Comparison of ENCODE assay signal across 8 cellular contexts in the genomic region with DNA sequence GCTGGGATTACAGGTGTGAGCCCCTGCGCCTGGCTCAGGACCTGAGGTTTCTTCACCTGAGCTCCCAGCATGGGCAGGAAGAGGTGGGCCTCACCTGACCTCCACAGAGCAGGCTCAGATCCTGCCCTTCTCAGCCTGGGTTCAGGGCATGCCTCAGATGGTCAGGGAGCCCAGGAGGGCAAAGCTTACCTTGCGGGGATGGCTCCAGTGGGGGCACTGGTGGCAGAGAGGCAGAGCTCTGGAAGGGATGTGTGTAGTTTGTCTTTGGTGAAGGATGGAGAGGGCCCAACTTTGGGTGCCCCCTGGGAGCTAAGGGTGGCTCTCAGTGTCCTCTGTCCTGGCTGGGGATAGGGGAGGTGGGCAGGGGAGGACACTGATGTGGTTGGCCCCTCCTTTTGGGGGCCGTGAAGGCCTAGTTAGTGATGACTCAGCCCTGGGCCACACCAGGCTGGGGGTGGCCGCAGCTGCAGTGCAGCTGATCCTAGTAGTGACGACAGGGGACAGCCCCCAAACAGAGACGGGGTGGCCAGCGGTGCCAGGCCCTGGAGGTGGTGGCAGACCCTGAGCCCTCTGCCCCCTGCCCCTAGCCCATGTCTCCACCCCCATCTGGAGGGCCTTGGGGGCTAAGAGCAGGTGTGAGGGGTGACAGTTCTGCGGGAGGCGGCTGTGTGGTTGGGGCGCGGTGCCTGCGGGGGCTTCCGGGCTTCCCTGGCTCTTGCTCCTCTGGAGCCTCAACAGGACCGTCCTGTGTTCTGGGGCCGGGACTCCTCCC. TPM values are rescaled to one million over a fixed set of nuclear protein-coding genes. Genes with fewer than 3 reads are reported as not detected.
DNase-seq lines count a peak whose midpoint lies in the region; ATAC-seq and TF ChIP-seq lines count a peak whose summit lies in the region.
"Had no signal": no experiment of that assay in that cellular context is flagged by ENCODE, and none has a peak within 500 bp of the region (broad histone marks: within the 10 kb centered on the region; RNA-seq: fewer than 3 reads in every experiment).

No MANE protein-coding gene starts in this region.

- peaks cover 0 to 14% (median 0%) of the 10 kb centered on the region in 5 donors for H3K27me3 Mint-ChIP-seq in naive thymus-derived CD4-positive, alpha-beta T cell

- no peak overlapping the region for H3K27ac Mint-ChIP-seq in naive thymus-derived CD4-positive, alpha-beta T cell

- intact Hi-C loops in naive thymus-derived CD4-positive, alpha-beta T cell (cut with micrococcal nuclease): no loop called here

- no peaks in the 10 kb centered on the region for H3K9me3 ChIP-seq in naive thymus-derived CD4-positive, alpha-beta T cell (ENCODE audit: control insufficient read depth in 2 of 3, low read length in 3 of 3)
- H3K9me3 ChIP-seq in WERI-Rb-1 (ENCODE audit: severe bottlenecking): no peaks in the 10 kb centered on the region

- H3K36me3 Mint-ChIP-seq in naive thymus-derived CD4-positive, alpha-beta T cell: no peaks in the 10 kb centered on the region

- POLR2A ChIA-PET in naive thymus-derived CD4-positive, alpha-beta T cell (lab: Charles Lee): interaction anchor here (1.6 kb wide), 1 partner anchor 108 kb away, joined by 4 read pairs; no protein-coding TSS in a partner anchor

- H3K27ac ChIP-seq in caudate nucleus (ENCODE audit: low read depth, low read length): peak overlapping the region; percentile 98
- H3K27ac ChIP-seq in naive thymus-derived CD4-positive, alpha-beta T cell (ENCODE audit: low read depth, low read length): no peak overlapping the region
- no peak overlapping the region for H3K27ac ChIP-seq in WERI-Rb-1

- no peaks in the 10 kb centered on the region for H3K27me3 ChIP-seq in naive thymus-derived CD4-positive, alpha-beta T cell (ENCODE audit: control insufficient read depth in 2 of 2, insufficient read depth in 2 of 2, low read length in 2 of 2)
- no peaks in the 10 kb centered on the region for H3K27me3 ChIP-seq in WERI-Rb-1 (ENCODE audit: insufficient read depth, low read depth, severe bottlenecking)

- no peaks in the 10 kb centered on the region for H3K9me3 Mint-ChIP-seq in naive thymus-derived CD4-positive, alpha-beta T cell

- peaks cover 0 to 9% (median 3%) of the 10 kb centered on the region in 7 donors for H3K4me1 Mint-ChIP-seq in naive thymus-derived CD4-positive, alpha-beta T cell

- no peaks in the 10 kb centered on the region for H3K4me1 ChIP-seq in naive thymus-derived CD4-positive, alpha-beta T cell (ENCODE audit: control insufficient read depth in 2 of 2, insufficient read depth in 2 of 2, low read length in 2 of 2)

- H3K36me3 ChIP-seq in naive thymus-derived CD4-positive, alpha-beta T cell (ENCODE audit: control insufficient read depth in 2 of 3, insufficient read depth in 3 of 3, low read length in 3 of 3): no peaks in the 10 kb centered on the region
- H3K36me3 ChIP-seq in WERI-Rb-1: peaks cover 20% of the 10 kb centered on the region

- ATAC-seq in naive thymus-derived CD4-positive, alpha-beta T cell: peak; percentile 27

- no peak for TF ChIP-seq CTCF in AG10803 (conservative IDR thresholded peaks at IDR 0.05; ENCODE audit: low read length)
- no peak for TF ChIP-seq CTCF in WERI-Rb-1 (IDR thresholded peaks at IDR 0.05; ENCODE audit: low read depth, low read length)

- no peak overlapping the region for H3K4me3 Mint-ChIP-seq in naive thymus-derived CD4-positive, alpha-beta T cell

- H3K4me3 ChIP-seq in AG10803 (ENCODE audit: low read length): peak overlapping the region; percentile 42
- H3K4me3 ChIP-seq in naive thymus-derived CD4-positive, alpha-beta T cell (ENCODE audit: low read length): no peak overlapping the region
- no peak overlapping the region for H3K4me3 ChIP-seq in WERI-Rb-1 (ENCODE audit: low read depth, low read length)

- CTCF ChIA-PET in naive thymus-derived CD4-positive, alpha-beta T cell (lab: Charles Lee): no interaction called here

- DNase-seq in AG10803 (ENCODE audit: low read depth) (peak; percentile 44), caudate nucleus (lab: John Stamatoyannopoulos, UW) (peak in 45 of 61 donors; percentile 11 to 69 (median 46)), ureter (ENCODE audit: low spot score) (no peak), NCI-H1048 (lab: John Stamatoyannopoulos, UW) (no peak), WERI-Rb-1 (no peak)
- DNase-seq in naive thymus-derived CD4-positive, alpha-beta T cell: no peak
- DNase-seq: COR-L47, H7 had no signal

RNA-seq across cellular contexts. Expression of a gene that starts 5.8 kb away (rescaled TPM):
- 1 to 10 TPM; 2.5 to 3.8 (median 3.6) TPM for total RNA-seq in naive thymus-derived CD4-positive, alpha-beta T cell
- under 1 TPM; 0.33 to 0.56 TPM for polyA plus RNA-seq in naive thymus-derived CD4-positive, alpha-beta T cell
- 106 TPM for total RNA-seq in ureter

RNA-seq across cellular contexts. Expression of a gene that starts 12.9 kb away (rescaled TPM):
- total RNA-seq in naive thymus-derived CD4-positive, alpha-beta T cell: 1 to 10 TPM in 1 of 5 experiments, under 1 TPM in 1, not detected in 3; 0.53 to 1.7 TPM
- not detected for polyA plus RNA-seq in naive thymus-derived CD4-positive, alpha-beta T cell
- total RNA-seq in ureter: not detected

RNA-seq across cellular contexts. Expression of a gene that starts 15.2 kb away (rescaled TPM):
- 10 to 100 TPM in 1 of 5 experiments, 1 to 10 TPM in 4; 4.4 to 27.0 (median 7.5) TPM for total RNA-seq in naive thymus-derived CD4-positive, alpha-beta T cell
- polyA plus RNA-seq in naive thymus-derived CD4-positive, alpha-beta T cell: 10 to 100 TPM; 16.3 to 17.5 TPM
- 11.8 TPM for total RNA-seq in ureter

RNA-seq across cellular contexts. Expression of a gene that starts 15.3 kb away (rescaled TPM):
- 100 to 1,000 TPM; 126 to 155 (median 147) TPM for total RNA-seq in naive thymus-derived CD4-positive, alpha-beta T cell
- polyA plus RNA-seq in naive thymus-derived CD4-positive, alpha-beta T cell: 10 to 100 TPM; 27.5 to 53.6 TPM
- 178 TPM for total RNA-seq in ureter

RNA-seq across cellular contexts. Expression of a gene that starts 22.9 kb away (rescaled TPM):
- total RNA-seq in naive thymus-derived CD4-positive, alpha-beta T cell: 10 to 100 TPM; 44.3 to 63.2 (median 49.8) TPM
- polyA plus RNA-seq in naive thymus-derived CD4-positive, alpha-beta T cell: 1 to 10 TPM; 1.9 to 9.4 TPM
- total RNA-seq in ureter: 46.4 TPM

Comparison
In these comparisons a context has a peak if more than half of its experiments do, and no peak if none do; other contexts are left out.
1. DNase-seq: peak in AG10803 (single experiment) and caudate nucleus (45 of 61); none in naive thymus-derived CD4-positive, alpha-beta T cell (0 of 9), ureter (single experiment), NCI-H1048 (single experiment) and WERI-Rb-1 (single experiment).
2. RNA of a gene that starts 5.8 kb away (total RNA-seq): 106 TPM in ureter (single experiment); 2.5 to 3.8 TPM in naive thymus-derived CD4-positive, alpha-beta T cell; every median in the first group is over 10 times any median in the second.